ENCODE assay signal across 13 cellular contexts in genomic region chr6:157898169-157898568, GRCh38.
DNase-seq lines count a peak whose midpoint lies in the region; ATAC-seq, FAIRE-seq and TF ChIP-seq lines count a peak whose summit lies in the region.
"Had no signal": no experiment of that assay in that cellular context is flagged by ENCODE, and none has a peak within 500 bp of the region (broad histone marks: within the 10 kb centered on the region; RNA-seq: fewer than 3 reads in every experiment).

No MANE protein-coding gene starts in this region.

- no peak for TF ChIP-seq POLR2A in heart left ventricle (IDR thresholded peaks at IDR 0.05)

- H3K27ac ChIP-seq in right atrium auricular region (peak overlapping the region in 1 of 2 donors; percentile 54), heart left ventricle (no peak overlapping the region), substantia nigra (ENCODE audit: low read depth, low read length, poor library complexity, severe bottlenecking) (peak overlapping the region; percentile 72), small intestine (ENCODE audit: low read depth in 1 of 2, low read length in 1 of 2) (no peak overlapping the region)
- H3K27ac ChIP-seq: BLaER1 had no signal

- DNase-seq in Right ventricle myocardium inferior (ENCODE audit: missing footprints) (no peak), right atrium auricular region (ENCODE audit: low spot score) (no peak), heart left ventricle (no peak), substantia nigra (lab: John Stamatoyannopoulos, UW) (peak in 29 of 49 donors; percentile 18 to 77 (median 41)), small intestine (no peak), MG63 (no peak), NCI-H2081 (lab: John Stamatoyannopoulos, UW) (no peak)
- DNase-seq in activated naive CD4-positive, alpha-beta T cell treated with anti-CD3 and anti-CD28 coated beads, Interleukin-2, amount 50 U/mL, for 72 hours (ENCODE audit: low spot score in 2 of 2) = no peak
- DNase-seq: effector CD4-positive, alpha-beta T cell; NCI-H1048; NCI-H748 treated with DMSO at 0.1 percent for 48 hours; SW 1271 had no signal

- peak in 1 of 2 donors; percentile 46 for TF ChIP-seq CTCF in right atrium auricular region (IDR thresholded peaks at IDR 0.05)
- TF ChIP-seq CTCF in heart left ventricle (IDR thresholded peaks at IDR 0.05) = peak in 9 of 12 donors; percentile 15 to 43 (median 26)

- no peaks in the 10 kb centered on the region for H3K9me3 ChIP-seq in right atrium auricular region
- H3K9me3 ChIP-seq in heart left ventricle = no peaks in the 10 kb centered on the region
- H3K9me3 ChIP-seq in small intestine (ENCODE audit: control insufficient read depth, low read depth) = no peaks in the 10 kb centered on the region
- no peaks in the 10 kb centered on the region for H3K9me3 ChIP-seq in MG63
- H3K9me3 ChIP-seq: BLaER1 had no signal

- H3K4me1 ChIP-seq in right atrium auricular region = peaks cover 0 to 12% of the 10 kb centered on the region in 2 donors
- peaks cover 0 to 34% (median 10%) of the 10 kb centered on the region in 12 donors for H3K4me1 ChIP-seq in heart left ventricle
- no peaks in the 10 kb centered on the region for H3K4me1 ChIP-seq in small intestine (ENCODE audit: control insufficient read depth in 2 of 2, insufficient read depth in 1 of 2, low read depth in 1 of 2, low read length in 1 of 2)

- no peaks in the 10 kb centered on the region for H3K27me3 ChIP-seq in right atrium auricular region
- H3K27me3 ChIP-seq in heart left ventricle = no peaks in the 10 kb centered on the region
- H3K27me3 ChIP-seq in small intestine (ENCODE audit: control insufficient read depth in 2 of 2, insufficient read depth in 2 of 2, low read length in 2 of 2) = no peaks in the 10 kb centered on the region
- no peaks in the 10 kb centered on the region for H3K27me3 ChIP-seq in MG63
- H3K27me3 ChIP-seq: BLaER1 had no signal

- WGBS in heart left ventricle, 4 donors = 40 to 48% (median 43%) methylated on average over 7 of the region's 7 CpGs
- 71 to 84% (median 81%) methylated on average over 7 of the region's 7 CpGs for WGBS in small intestine, 3 donors

- no peak for FAIRE-seq in small intestine (lab: Jason Lieb, UNC)

- H3K9me3 Mint-ChIP-seq in activated naive CD4-positive, alpha-beta T cell treated with anti-CD3 and anti-CD28 coated beads, Interleukin-2, amount 50 U/mL, for 72 hours = no peaks in the 10 kb centered on the region

- intact Hi-C loops in Right ventricle myocardium inferior (cut with DNase I) (no loop called here), heart left ventricle (cut with DNase I) (no loop called here)

- peaks cover 35% of the 10 kb centered on the region for H3K36me3 ChIP-seq in right atrium auricular region
- peaks cover 0 to 56% (median 42%) of the 10 kb centered on the region in 9 donors for H3K36me3 ChIP-seq in heart left ventricle
- H3K36me3 ChIP-seq in small intestine (ENCODE audit: control insufficient read depth in 2 of 2, insufficient read depth in 2 of 2, low read length in 2 of 2) = peaks cover 6 to 13% of the 10 kb centered on the region in 2 donors
- peaks cover 51% of the 10 kb centered on the region for H3K36me3 ChIP-seq in MG63
- H3K36me3 ChIP-seq: BLaER1 had no signal

- H3K27ac Mint-ChIP-seq in activated naive CD4-positive, alpha-beta T cell treated with anti-CD3 and anti-CD28 coated beads, Interleukin-2, amount 50 U/mL, for 72 hours = peak overlapping the region; percentile 0 to 11

- ATAC-seq in Right ventricle myocardium inferior = peak; percentile 46
- peak; percentile 34 to 52 for ATAC-seq in activated naive CD4-positive, alpha-beta T cell treated with anti-CD3 and anti-CD28 coated beads, Interleukin-2, amount 50 U/mL, for 72 hours
- peak in 3 of 4 donors; percentile 38 to 67 (median 45) for ATAC-seq in heart left ventricle

- H3K36me3 Mint-ChIP-seq in activated naive CD4-positive, alpha-beta T cell treated with anti-CD3 and anti-CD28 coated beads, Interleukin-2, amount 50 U/mL, for 72 hours = peaks cover 0 to 5% of the 10 kb centered on the region in 2 donors

- H3K4me3 ChIP-seq in right atrium auricular region = no peak overlapping the region
- no peak overlapping the region for H3K4me3 ChIP-seq in heart left ventricle
- no peak overlapping the region for H3K4me3 ChIP-seq in small intestine (ENCODE audit: low read depth in 1 of 2, low read length in 2 of 2)
- no peak overlapping the region for H3K4me3 ChIP-seq in MG63
- H3K4me3 ChIP-seq: BLaER1 had no signal

Comparison
In these comparisons a context has a peak if more than half of its experiments do, and no peak if none do; other contexts are left out.
1. DNase-seq: peak in substantia nigra (29 of 49); none in Right ventricle myocardium inferior (single experiment), right atrium auricular region (single experiment), activated naive CD4-positive, alpha-beta T cell treated with anti-CD3 and anti-CD28 coated beads, Interleukin-2, amount 50 U/mL, for 72 hours (0 of 2), heart left ventricle (0 of 5), small intestine (single experiment), MG63 (single experiment) and NCI-H2081 (0 of 2).
2. Peak in every context shown above with its lines, with median percentiles within 50 percentile points of each other: ATAC-seq.